Comparison of ENCODE assay signal across 1 cellular context in the genomic region with DNA sequence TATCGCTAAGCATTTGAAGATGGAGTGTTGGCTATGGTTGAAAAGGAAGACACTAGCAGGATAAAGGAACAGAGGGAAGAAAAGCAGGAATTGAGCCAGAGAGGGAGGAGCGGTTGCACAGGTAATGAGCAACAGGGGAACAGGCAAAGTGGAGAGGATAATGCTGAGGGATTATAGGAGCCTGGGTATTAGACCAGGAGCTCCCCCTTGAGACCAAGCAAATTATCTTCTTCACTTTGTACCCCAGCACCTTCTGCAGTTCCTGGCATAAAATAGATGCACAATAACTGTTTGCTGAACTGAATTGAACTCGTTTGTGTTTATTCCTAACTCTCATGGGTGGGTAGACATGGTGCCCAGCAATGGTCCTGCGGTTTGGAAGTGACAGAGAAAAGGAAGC.
TF ChIP-seq lines count a peak whose summit lies in the region.

No MANE protein-coding gene starts in this region.

TF ChIP-seq in H1, 55 proteins besides CTCF, POLR2A, EP300 and RAD21:
- TF ChIP-seq SP1 (IDR thresholded peaks at IDR 0.05; ENCODE audit: low read depth, low read length), result no peak
